ENCODE assay signal across 9 cellular contexts in the genomic region with DNA sequence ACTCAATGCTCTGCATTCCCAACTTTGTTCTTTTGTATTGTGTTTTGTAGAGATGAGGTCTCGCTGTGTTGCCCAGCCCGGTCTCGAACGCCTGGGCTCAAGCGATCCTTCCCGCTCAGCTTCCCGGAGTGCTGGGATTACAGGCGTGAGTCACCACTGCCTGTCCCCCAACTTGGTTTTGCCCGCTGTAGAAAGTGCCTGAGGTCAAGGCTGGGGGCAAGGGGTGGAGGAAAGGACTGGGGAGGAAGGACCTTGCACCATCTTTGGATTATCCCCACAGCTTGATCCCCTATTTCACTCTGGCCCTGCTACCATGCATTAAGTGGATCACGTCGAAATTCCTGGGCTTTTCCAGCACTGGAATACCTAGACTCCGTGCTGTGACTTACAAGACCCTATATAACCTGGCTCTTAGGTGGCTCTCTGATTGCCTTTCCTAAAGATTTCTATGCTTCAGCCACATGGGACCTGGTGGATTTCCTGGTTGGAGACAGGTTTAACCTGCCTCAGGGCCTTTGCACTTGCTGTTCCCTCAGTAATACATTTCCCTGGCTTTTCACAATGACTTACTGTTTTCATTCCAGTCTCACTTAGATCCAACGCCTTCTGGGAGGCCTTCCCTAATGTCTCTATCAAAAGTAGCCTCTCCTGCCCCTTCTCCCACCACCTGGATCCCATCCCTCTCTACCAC. TPM values are rescaled to one million over a fixed set of nuclear protein-coding genes. Genes with fewer than 3 reads are reported as not detected.
DNase-seq lines count a peak whose midpoint lies in the region; ATAC-seq and TF ChIP-seq lines count a peak whose summit lies in the region.
"Had no signal": no experiment of that assay in that cellular context is flagged by ENCODE, and none has a peak within 500 bp of the region (broad histone marks: within the 10 kb centered on the region; RNA-seq: fewer than 3 reads in every experiment).

No MANE protein-coding gene starts in this region.

- TF ChIP-seq POLR2A in prostate gland (IDR thresholded peaks at IDR 0.05), result no peak
- TF ChIP-seq POLR2A in GM18505 (IDR thresholded peaks at IDR 0.05; ENCODE audit: borderline replicate concordance, extremely low read depth, insufficient read depth, insufficient read length), result no peak

- TF ChIP-seq CTCF in RWPE2 (IDR thresholded peaks at IDR 0.05; ENCODE audit: poor library complexity, severe bottlenecking), result no peak
- TF ChIP-seq CTCF in epithelial cell of proximal tubule (conservative IDR thresholded peaks at IDR 0.05; ENCODE audit: low read depth, low read length), result no peak
- TF ChIP-seq CTCF in prostate gland (IDR thresholded peaks at IDR 0.05), result no peak

- intact Hi-C loops in prostate gland (cut with DNase I), result no loop called here

- H3K27ac ChIP-seq in RWPE2 (ENCODE audit: poor library complexity, severe bottlenecking), result no peak overlapping the region
- no peak overlapping the region for H3K27ac ChIP-seq in prostate gland
- H3K27ac ChIP-seq: skin epidermis had no signal

- 27% methylated on average over 13 of the region's 13 CpGs for WGBS in prostate gland

- H3K4me3 ChIP-seq in RWPE2 (ENCODE audit: severe bottlenecking) (peak overlapping the region; percentile 45), epithelial cell of proximal tubule (ENCODE audit: low read depth, low read length) (peak overlapping the region; percentile 52), prostate gland (peak overlapping the region; percentile 27 to 33)

- peaks cover 9% of the 10 kb centered on the region for H3K27me3 ChIP-seq in RWPE2 (ENCODE audit: insufficient read depth, poor library complexity, severe bottlenecking)
- H3K27me3 ChIP-seq in prostate gland (replicated peaks; ENCODE audit: insufficient read depth), result peaks cover 23% of the 10 kb centered on the region

- H3K9me3 ChIP-seq in RWPE2 (ENCODE audit: severe bottlenecking), result no peaks in the 10 kb centered on the region
- H3K9me3 ChIP-seq in prostate gland, result no peaks in the 10 kb centered on the region

- DNase-seq in ELR (ENCODE audit: low read depth) (peak; percentile 41), RWPE2 (ENCODE audit: low spot score) (no peak), epithelial cell of proximal tubule (ENCODE audit: low read depth) (no peak), prostate gland (ENCODE audit: low spot score) (no peak), NOMO-1 treated with DMSO at 0.1 percent for 48 hours (lab: John Stamatoyannopoulos, UW; ENCODE audit: unreplicated experiment) (no peak), cerebellar nuclear complex (lab: John Stamatoyannopoulos, UW) (no peak), mesenteric fat pad (ENCODE audit: low spot score) (no peak)

- H3K36me3 ChIP-seq in RWPE2 (ENCODE audit: low read depth) (no peaks in the 10 kb centered on the region), prostate gland (no peaks in the 10 kb centered on the region)

- no peaks in the 10 kb centered on the region for H3K4me1 ChIP-seq in RWPE2 (ENCODE audit: insufficient read depth, poor library complexity, severe bottlenecking)
- H3K4me1 ChIP-seq in prostate gland (replicated peaks), result no peaks in the 10 kb centered on the region

- ATAC-seq in RWPE2 (ENCODE audit: low read depth) (peak; percentile 4; the same call in 1 of the 3 replicates), GM18505 (IDR thresholded peaks at IDR 0.05; ENCODE audit: unreplicated experiment) (no peak)

RNA-seq across cellular contexts. Expression of a gene that starts 0.6 kb away (rescaled TPM):
- total RNA-seq in epithelial cell of proximal tubule, result 0.06 TPM in 1 of 2 replicates, not detected in the other
- 1 to 10 TPM in 1 of 2 donors, not detected in 1; 3.1 TPM for total RNA-seq in prostate gland
- 0.16 TPM for total RNA-seq in mesenteric fat pad

RNA-seq across cellular contexts. Expression of a gene that starts 12.0 kb away (rescaled TPM):
- total RNA-seq in epithelial cell of proximal tubule (19.9 and 21.9 TPM in 2 replicates), prostate gland (10 to 100 TPM; 42.9 to 68.6 TPM), mesenteric fat pad (39.3 TPM)

RNA-seq across cellular contexts. Expression of a gene that starts 22.6 kb away (rescaled TPM):
- 59.2 and 63.5 TPM in 2 replicates for total RNA-seq in epithelial cell of proximal tubule
- total RNA-seq in prostate gland, result 10 to 100 TPM; 92.0 to 92.6 TPM
- 57.5 TPM for total RNA-seq in mesenteric fat pad

RNA-seq across cellular contexts. Expression of a gene that starts 38.3 kb away (rescaled TPM):
- total RNA-seq in epithelial cell of proximal tubule (18.4 and 60.0 TPM in 2 replicates), prostate gland (10 to 100 TPM; 75.5 to 78.9 TPM), mesenteric fat pad (16.7 TPM)

RNA-seq across cellular contexts. Expression of a gene that starts 51.7 kb away (rescaled TPM):
- total RNA-seq in epithelial cell of proximal tubule, result 185 and 294 TPM in 2 replicates
- total RNA-seq in prostate gland, result 100 to 1,000 TPM; 267 to 282 TPM
- 145 TPM for total RNA-seq in mesenteric fat pad
